ENCODE assay signal across 13 cellular contexts in genomic region chr6:34381086-34381485, GRCh38.
"Had no signal": no experiment of that assay in that cellular context is flagged by ENCODE, and none has a peak within 500 bp of the region (broad histone marks: within the 10 kb centered on the region; RNA-seq: fewer than 3 reads in every experiment).

No MANE protein-coding gene starts in this region.

- H3K9me3 ChIP-seq: tibial nerve, vagina had no signal

- FAIRE-seq: colon had no signal

- H3K4me3 ChIP-seq: tibial nerve, vagina had no signal

- H3K27ac ChIP-seq: vagina had no signal

- H3K27me3 Mint-ChIP-seq: activated B cell treated with CpG ODN at 0.5 μM for 24 hours; activated naive CD4-positive, alpha-beta T cell treated with anti-CD3 and anti-CD28 coated beads, Interleukin-2, amount 50 U/mL, for 24 hours; naive thymus-derived CD4-positive, alpha-beta T cell; stimulated activated memory B cell treated with anti-CD40 and anti-IgM and Interleukin-4, amounts not matched to agents 10 μg/mL and 1 μg/mL and 100 μg/mL, for 72 hours had no signal

- DNase-seq: activated B cell treated with CpG ODN at 0.5 μM for 24 hours; activated T-cell treated with anti-CD3 and anti-CD28 coated beads, Interleukin-2, amount 50 U/mL, for 1 hour; hippocampal formation; kidney glomerular epithelial cell; midbrain; naive thymus-derived CD4-positive, alpha-beta T cell; right cardiac atrium; stimulated activated CD4-positive, alpha-beta T cell treated with anti-CD3 and anti-CD28 coated beads, Interleukin-1b, Interleukin-23, amount 100 ng/mL, for 48 hours had no signal

- H3K27ac Mint-ChIP-seq: activated B cell treated with CpG ODN at 0.5 μM for 24 hours; activated naive CD4-positive, alpha-beta T cell treated with anti-CD3 and anti-CD28 coated beads, Interleukin-2, amount 50 U/mL, for 24 hours; stimulated activated memory B cell treated with anti-CD40 and anti-IgM and Interleukin-4, amounts not matched to agents 10 μg/mL and 1 μg/mL and 100 μg/mL, for 72 hours had no signal

- H3K27me3 ChIP-seq: tibial nerve, vagina had no signal

- H3K9me3 Mint-ChIP-seq: activated B cell treated with CpG ODN at 0.5 μM for 24 hours; activated naive CD4-positive, alpha-beta T cell treated with anti-CD3 and anti-CD28 coated beads, Interleukin-2, amount 50 U/mL, for 24 hours; naive thymus-derived CD4-positive, alpha-beta T cell; stimulated activated memory B cell treated with anti-CD40 and anti-IgM and Interleukin-4, amounts not matched to agents 10 μg/mL and 1 μg/mL and 100 μg/mL, for 72 hours had no signal

- ATAC-seq: naive thymus-derived CD4-positive, alpha-beta T cell; right cardiac atrium; stimulated activated memory B cell treated with anti-CD40 and anti-IgM and Interleukin-4, amounts not matched to agents 10 μg/mL and 1 μg/mL and 100 μg/mL, for 72 hours had no signal

- H3K36me3 ChIP-seq: vagina had no signal

- H3K4me3 Mint-ChIP-seq: activated B cell treated with CpG ODN at 0.5 μM for 24 hours; activated naive CD4-positive, alpha-beta T cell treated with anti-CD3 and anti-CD28 coated beads, Interleukin-2, amount 50 U/mL, for 24 hours; naive thymus-derived CD4-positive, alpha-beta T cell; stimulated activated memory B cell treated with anti-CD40 and anti-IgM and Interleukin-4, amounts not matched to agents 10 μg/mL and 1 μg/mL and 100 μg/mL, for 72 hours had no signal
